ENCODE assay signal across 1 cellular context in the genomic region with DNA sequence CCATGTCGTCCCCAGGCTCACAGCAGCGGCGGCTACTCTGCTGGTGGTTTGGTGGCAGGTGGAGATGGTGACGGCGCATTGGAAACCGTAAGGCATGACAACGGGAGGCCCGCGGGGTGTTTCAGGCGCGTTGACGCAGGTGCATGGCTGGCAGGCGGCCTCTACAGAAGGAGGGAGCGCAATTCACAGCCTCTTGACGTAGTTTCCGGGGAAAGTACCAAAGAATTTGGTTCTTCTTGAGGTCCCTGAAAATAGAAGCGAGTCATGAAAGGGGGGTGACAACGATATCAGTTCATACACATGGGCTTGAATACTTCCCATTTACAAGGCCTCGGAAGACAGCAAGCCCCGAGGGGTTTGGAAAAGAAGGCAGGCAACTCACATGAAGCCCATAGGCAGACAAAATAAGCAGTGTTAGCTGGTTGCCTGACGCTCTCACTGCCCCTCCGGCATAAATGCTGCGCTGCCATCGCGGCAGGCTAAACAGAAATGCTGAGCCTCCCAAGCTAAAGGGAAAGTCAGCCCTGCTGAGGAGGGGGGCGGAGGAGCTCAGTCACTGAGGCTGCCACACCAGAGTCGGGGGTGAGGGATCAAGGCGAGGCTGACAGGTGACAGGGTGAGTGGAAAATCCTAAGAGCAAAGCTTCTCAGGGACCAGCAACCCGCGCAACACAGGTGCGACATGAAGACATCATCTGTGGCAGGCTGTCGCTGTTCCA.
TF ChIP-seq lines count a peak whose summit lies in the region.

No MANE protein-coding gene starts in this region.

TF ChIP-seq in H1, 55 proteins besides CTCF, POLR2A, EP300 and RAD21 (continued from another document):
- TF ChIP-seq SIN3A (conservative IDR thresholded peaks at IDR 0.05 in 1 of 2, IDR thresholded peaks at IDR 0.05 in 1 of 2; ENCODE audit: low read depth in 1 of 2, low read length in 2 of 2) (0 out of 4 replicates have a peak, but pooled peaks of 1 of the 2 experiments have one; percentile 44), CBX8 (IDR thresholded peaks at IDR 0.05; ENCODE audit: borderline replicate concordance, low read depth, low read length) (no peak), MAFK (IDR thresholded peaks at IDR 0.05; ENCODE audit: low read depth, low read length) (no peak), CHD1 (IDR thresholded peaks at IDR 0.05; ENCODE audit: low read depth, low read length) (no peak), EZH2 (IDR thresholded peaks at IDR 0.05; ENCODE audit: low read depth, low read length, severe bottlenecking) (peak; percentile 27), KDM4A (IDR thresholded peaks at IDR 0.05; ENCODE audit: low read depth, low read length, severe bottlenecking) (no peak), CREB1 (IDR thresholded peaks at IDR 0.05) (peak; percentile 86), GABPA (IDR thresholded peaks at IDR 0.05; ENCODE audit: borderline replicate concordance, insufficient read depth, low read length) (no peak), HDAC2 (IDR thresholded peaks at IDR 0.05; ENCODE audit: borderline replicate concordance in 1 of 2, low read depth in 2 of 2, low read length in 2 of 2) (no peak; a peak in 1 of 4 replicates), RNF2 (IDR thresholded peaks at IDR 0.05; ENCODE audit: borderline replicate concordance, low read depth, low read length, missing control alignments, poor library complexity, severe bottlenecking) (no peak), HDAC6 (IDR thresholded peaks at IDR 0.05; ENCODE audit: low read depth, low read length) (no peak), SP4 (IDR thresholded peaks at IDR 0.05; ENCODE audit: low read length) (no peak), TAF7 (optimal IDR thresholded peaks at IDR 0.05; ENCODE audit: borderline replicate concordance, low read depth, low read length) (no peak), EGR1 (IDR thresholded peaks at IDR 0.05; ENCODE audit: borderline replicate concordance, low read depth, low read length) (no peak), POU5F1 (IDR thresholded peaks at IDR 0.05; ENCODE audit: low read depth, low read length) (no peak), TCF12 (IDR thresholded peaks at IDR 0.05; ENCODE audit: low read depth, low read length) (peak; percentile 86)
- TF ChIP-seq, protein P1, sequence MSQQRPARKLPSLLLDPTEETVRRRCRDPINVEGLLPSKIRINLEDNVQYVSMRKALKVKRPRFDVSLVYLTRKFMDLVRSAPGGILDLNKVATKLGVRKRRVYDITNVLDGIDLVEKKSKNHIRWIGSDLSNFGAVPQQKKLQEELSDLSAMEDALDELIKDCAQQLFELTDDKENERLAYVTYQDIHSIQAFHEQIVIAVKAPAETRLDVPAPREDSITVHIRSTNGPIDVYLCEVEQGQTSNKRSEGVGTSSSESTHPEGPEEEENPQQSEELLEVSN (IDR thresholded peaks at IDR 0.05), result peak; percentile 97
- TF ChIP-seq, protein P2, sequence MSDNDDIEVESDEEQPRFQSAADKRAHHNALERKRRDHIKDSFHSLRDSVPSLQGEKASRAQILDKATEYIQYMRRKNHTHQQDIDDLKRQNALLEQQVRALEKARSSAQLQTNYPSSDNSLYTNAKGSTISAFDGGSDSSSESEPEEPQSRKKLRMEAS (IDR thresholded peaks at IDR 0.05), result peak; percentile 97
